In genomic region chr13:39035204-39035603, GRCh38 we compare ENCODE assay signal across 9 cellular contexts. TPM values are rescaled to one million over a fixed set of nuclear protein-coding genes. Genes with fewer than 3 reads are reported as not detected.
A peak's percentile ranks its signal among the peaks of the same experiment; 100 is the strongest.
DNase-seq lines count a peak whose midpoint lies in the region; ATAC-seq and TF ChIP-seq lines count a peak whose summit lies in the region.
"Had no signal": no experiment of that assay in that cellular context is flagged by ENCODE, and none has a peak within 500 bp of the region (broad histone marks: within the 10 kb centered on the region; RNA-seq: fewer than 3 reads in every experiment).

No MANE protein-coding gene starts in this region.

- H3K4me3 ChIP-seq in AG09309 (ENCODE audit: control insufficient read depth, low read depth, low read length) (peak overlapping the region; percentile 8; the same call in 1 of the 2 replicates), HFF-Myc (replicated peaks; ENCODE audit: low read depth, low read length) (peak overlapping the region; percentile 81), lower lobe of right lung (peak overlapping the region; percentile 94)

- ATAC-seq in activated naive CD8-positive, alpha-beta T cell treated with anti-CD3 and anti-CD28 coated beads, Interleukin-2, amount 10 ng/mL, durations not matched to agents 7 days and 5 days (ENCODE audit: low read depth), result no peak
- no peak for ATAC-seq in lower lobe of right lung
- no peak for ATAC-seq in GM19351 (IDR thresholded peaks at IDR 0.05; ENCODE audit: unreplicated experiment)
- ATAC-seq in HG03378 (IDR thresholded peaks at IDR 0.05; ENCODE audit: unreplicated experiment), result no peak

- no peaks in the 10 kb centered on the region for H3K27me3 Mint-ChIP-seq in activated naive CD8-positive, alpha-beta T cell treated with anti-CD3 and anti-CD28 coated beads, Interleukin-2, amount 10 ng/mL, durations not matched to agents 7 days and 5 days

- intact Hi-C loops in lower lobe of right lung (cut with DNase I), result no loop called here

- peaks cover 15% of the 10 kb centered on the region for H3K36me3 ChIP-seq in lower lobe of right lung

- no peaks in the 10 kb centered on the region for H3K27me3 ChIP-seq in lower lobe of right lung (ENCODE audit: low read depth)

- H3K27ac Mint-ChIP-seq in activated naive CD8-positive, alpha-beta T cell treated with anti-CD3 and anti-CD28 coated beads, Interleukin-2, amount 10 ng/mL, durations not matched to agents 7 days and 5 days, result peak overlapping the region; percentile 86

- no peak for DNase-seq in AG09309 (ENCODE audit: low read depth)
- no peak for DNase-seq in HFF-Myc (ENCODE audit: extremely low read depth, low read depth)
- DNase-seq in activated naive CD8-positive, alpha-beta T cell treated with anti-CD3 and anti-CD28 coated beads, Interleukin-2, amount 10 ng/mL, durations not matched to agents 7 days and 5 days, result no peak
- no peak for DNase-seq in lower lobe of right lung
- no peak for DNase-seq in T1000 (lab: John Stamatoyannopoulos, UW)
- no peak for DNase-seq in NCI-H510A treated with DMSO at 0.1 percent for 48 hours (lab: John Stamatoyannopoulos, UW)
- DNase-seq: head of caudate nucleus had no signal

- peaks cover 44% of the 10 kb centered on the region for H3K4me1 ChIP-seq in lower lobe of right lung

- H3K4me1 Mint-ChIP-seq in activated naive CD8-positive, alpha-beta T cell treated with anti-CD3 and anti-CD28 coated beads, Interleukin-2, amount 10 ng/mL, durations not matched to agents 7 days and 5 days, result peaks cover 26% of the 10 kb centered on the region

- peak overlapping the region; percentile 99 for H3K4me3 Mint-ChIP-seq in activated naive CD8-positive, alpha-beta T cell treated with anti-CD3 and anti-CD28 coated beads, Interleukin-2, amount 10 ng/mL, durations not matched to agents 7 days and 5 days

- H3K9me3 Mint-ChIP-seq in activated naive CD8-positive, alpha-beta T cell treated with anti-CD3 and anti-CD28 coated beads, Interleukin-2, amount 10 ng/mL, durations not matched to agents 7 days and 5 days, result no peaks in the 10 kb centered on the region

- H3K36me3 Mint-ChIP-seq in activated naive CD8-positive, alpha-beta T cell treated with anti-CD3 and anti-CD28 coated beads, Interleukin-2, amount 10 ng/mL, durations not matched to agents 7 days and 5 days, result peaks cover 6% of the 10 kb centered on the region

- H3K9me3 ChIP-seq in lower lobe of right lung, result no peaks in the 10 kb centered on the region

- TF ChIP-seq CTCF in AG09309 (IDR thresholded peaks at IDR 0.05; ENCODE audit: control insufficient read depth, insufficient read depth, low read depth, low read length, missing control alignments) (no peak), HFF-Myc (IDR thresholded peaks at IDR 0.05; ENCODE audit: low read depth, low read length, missing control alignments) (no peak), lower lobe of right lung (IDR thresholded peaks at IDR 0.05) (no peak)

- H3K27ac ChIP-seq in lower lobe of right lung, result no peak overlapping the region

- POLR2A ChIA-PET in activated naive CD8-positive, alpha-beta T cell treated with anti-CD3 and anti-CD28 coated beads, Interleukin-2, amount 10 ng/mL, durations not matched to agents 7 days and 5 days (lab: Charles Lee), result no interaction called here

RNA-seq across cellular contexts. Expression of gene PROSER1, which starts 2.7 kb away (rescaled TPM):
- 10 to 100 TPM; 47.5 to 55.4 TPM for total RNA-seq in activated naive CD8-positive, alpha-beta T cell treated with anti-CD3 and anti-CD28 coated beads, Interleukin-2, amount 10 ng/mL, durations not matched to agents 7 days and 5 days
- 35.6 TPM for total RNA-seq in lower lobe of right lung

RNA-seq across cellular contexts. Expression of gene NHLRC3, which starts 3.1 kb away (rescaled TPM):
- 10 to 100 TPM; 28.4 TPM for total RNA-seq in activated naive CD8-positive, alpha-beta T cell treated with anti-CD3 and anti-CD28 coated beads, Interleukin-2, amount 10 ng/mL, durations not matched to agents 7 days and 5 days
- 35.4 TPM for total RNA-seq in lower lobe of right lung

RNA-seq across cellular contexts. Expression of gene STOML3, which starts 44.6 kb away (rescaled TPM):
- total RNA-seq in activated naive CD8-positive, alpha-beta T cell treated with anti-CD3 and anti-CD28 coated beads, Interleukin-2, amount 10 ng/mL, durations not matched to agents 7 days and 5 days, result not detected
- total RNA-seq in lower lobe of right lung, result 2.7 TPM

Comparison
In these comparisons a context has a peak if more than half of its experiments do, and no peak if none do; other contexts are left out.
1. H3K4me3 ChIP-seq: peak in every context shown above with its lines; median percentile 94 in lower lobe of right lung; 81 in HFF-Myc; 8 in AG09309.